ENCODE assay signal across 28 cellular contexts in the genomic region with DNA sequence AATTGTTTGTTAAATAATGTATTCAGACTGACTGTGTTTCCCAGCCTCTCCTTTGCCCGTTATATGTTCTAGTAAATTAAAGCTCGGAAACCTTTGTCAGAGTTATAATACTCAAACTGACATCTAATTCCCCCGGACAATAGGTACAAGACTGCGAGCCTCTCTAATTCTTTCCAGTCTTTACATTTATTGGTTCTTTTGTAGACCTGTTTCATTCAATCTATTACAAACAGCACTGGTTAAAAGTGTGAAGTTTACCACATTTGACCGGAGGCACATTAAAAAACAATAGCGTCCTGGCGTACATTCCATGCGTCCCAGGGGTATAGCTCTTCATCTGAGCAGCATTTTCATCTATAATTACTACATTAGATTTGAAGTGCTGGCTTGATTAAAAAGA. TPM values are rescaled to one million over a fixed set of nuclear protein-coding genes. Genes with fewer than 3 reads are reported as not detected.
DNase-seq lines count a peak whose midpoint lies in the region; ATAC-seq and TF ChIP-seq lines count a peak whose summit lies in the region.
"Had no signal": no experiment of that assay in that cellular context is flagged by ENCODE, and none has a peak within 500 bp of the region (broad histone marks: within the 10 kb centered on the region; RNA-seq: fewer than 3 reads in every experiment).

No MANE protein-coding gene starts in this region.

- H3K23ac ChIP-seq in mesenchymal stem cell (ENCODE audit: low read length in 2 of 2): no peak overlapping the region

- no peak overlapping the region for H2AFZ ChIP-seq in mammary epithelial cell (ENCODE audit: low read depth, low read length)
- H2AFZ ChIP-seq in mesenchymal stem cell (ENCODE audit: low read depth, low read length): no peak overlapping the region
- no peak overlapping the region for H2AFZ ChIP-seq in smooth muscle cell (ENCODE audit: low read depth)
- H2AFZ ChIP-seq: GM23248 had no signal

- H3K36me3 Mint-ChIP-seq in MCF 10A (ENCODE audit: insufficient read depth, unreplicated experiment): peaks cover 4% of the 10 kb centered on the region
- no peaks in the 10 kb centered on the region for H3K36me3 Mint-ChIP-seq in activated CD4-positive, alpha-beta T cell treated with anti-CD3 and anti-CD28 coated beads for 36 hours (ENCODE audit: low read depth)

- BruUV-seq in MCF 10A (replicated peaks; lab: Mats Ljungman, UMichigan): no TSS peak
- BruUV-seq in mammary epithelial cell (replicated peaks; lab: Mats Ljungman, UMichigan): no TSS peak

- peak overlapping the region; percentile 35 for H3K27ac Mint-ChIP-seq in MCF 10A (ENCODE audit: low read depth, unreplicated experiment)
- no peak overlapping the region for H3K27ac Mint-ChIP-seq in activated CD4-positive, alpha-beta T cell treated with anti-CD3 and anti-CD28 coated beads for 36 hours
- H3K27ac Mint-ChIP-seq: CD4-positive, alpha-beta T cell; H9 had no signal

- CTCF ChIA-PET in MCF 10A (lab: Yijun Ruan, JAX): interaction anchor here (0.9 kb wide), 2 partner anchors 15 to 118 kb away, joined by 3 read pairs; no protein-coding TSS in a partner anchor
- CTCF ChIA-PET in mammary epithelial cell (lab: Charles Lee; ENCODE audit: low non-redundant PET): no interaction called here
- CTCF ChIA-PET in activated CD4-positive, alpha-beta T cell treated with anti-CD3 and anti-CD28 coated beads for 36 hours (lab: Charles Lee): interaction anchor here (0.6 kb wide), 1 partner anchor 867 kb away, joined by 3 read pairs; no protein-coding TSS in a partner anchor

- H3K4me2 ChIP-seq in mammary epithelial cell (ENCODE audit: insufficient read depth, low read depth, low read length) (no peak overlapping the region), mesenchymal stem cell (ENCODE audit: low read length, poor library complexity, severe bottlenecking) (no peak overlapping the region), smooth muscle cell (peak overlapping the region; percentile 65)
- H3K4me2 ChIP-seq: BLaER1 had no signal

- no peaks in the 10 kb centered on the region for H3K36me3 ChIP-seq in mammary epithelial cell (ENCODE audit: insufficient read depth, low read length)
- no peaks in the 10 kb centered on the region for H3K36me3 ChIP-seq in RWPE2 (ENCODE audit: low read depth)
- H3K36me3 ChIP-seq in mesenchymal stem cell (ENCODE audit: control insufficient read depth in 1 of 2, insufficient read depth in 2 of 2, low read depth in 1 of 2, low read length in 2 of 2): peaks cover 0 to under 1% of the 10 kb centered on the region in 2 experiments
- no peaks in the 10 kb centered on the region for H3K36me3 ChIP-seq in smooth muscle cell (ENCODE audit: low read depth)
- H3K36me3 ChIP-seq: BLaER1, Peyer's patch, SJCRH30 had no signal

- intact Hi-C loops in MCF 10A (cut with micrococcal nuclease): no loop called here
- intact Hi-C loops in mammary epithelial cell (cut with micrococcal nuclease): loop anchor here (5.0 kb wide), 1 partner anchor 51 kb away; no protein-coding TSS in a partner anchor
- intact Hi-C loops in activated CD4-positive, alpha-beta T cell treated with anti-CD3 and anti-CD28 coated beads for 36 hours (cut with DNase I, micrococcal nuclease): no loop called here

- no peak overlapping the region for H3K18ac ChIP-seq in mesenchymal stem cell (ENCODE audit: low read depth in 1 of 2, low read length in 2 of 2)

- DNase-seq in MCF 10A (ENCODE audit: unreplicated experiment): no peak
- no peak for DNase-seq in mammary epithelial cell
- no peak for DNase-seq in RWPE2 (ENCODE audit: low spot score)
- no peak for DNase-seq in mesenchymal stem cell
- no peak for DNase-seq in smooth muscle cell (lab: John Stamatoyannopoulos, UW; ENCODE audit: unreplicated experiment)
- DNase-seq in foreskin fibroblast: no peak
- DNase-seq in activated CD4-positive, alpha-beta T cell treated with anti-CD3 and anti-CD28 coated beads for 36 hours: no peak
- DNase-seq in DMS79 treated with DMSO at 0.1 percent for 48 hours (lab: John Stamatoyannopoulos, UW): no peak
- DNase-seq: ACHN; Caco-2; CD4-positive, alpha-beta T cell; DMS 273 treated with DMSO at 0.1 percent for 48 hours; DND-41; GM23248; H9; KG1; NCI-H146; NCI-H2029 treated with DMSO at 0.1 percent for 48 hours; NCI-H510A; NCI-H82; Peyer's patch; T-helper 1 cell had no signal

- no peak overlapping the region for H3K4me3 Mint-ChIP-seq in MCF 10A (ENCODE audit: unreplicated experiment)
- no peak overlapping the region for H3K4me3 Mint-ChIP-seq in activated CD4-positive, alpha-beta T cell treated with anti-CD3 and anti-CD28 coated beads for 36 hours
- H3K4me3 Mint-ChIP-seq: CD4-positive, alpha-beta T cell; H9 had no signal

- H3K79me2 ChIP-seq in mammary epithelial cell (ENCODE audit: insufficient read depth, low read length) (peaks cover 75% of the 10 kb centered on the region), smooth muscle cell (ENCODE audit: low read depth) (peaks cover 44% of the 10 kb centered on the region)

- H3K27me3 ChIP-seq in mammary epithelial cell (ENCODE audit: insufficient read depth, low read length) (no peaks in the 10 kb centered on the region), RWPE2 (ENCODE audit: insufficient read depth, poor library complexity, severe bottlenecking) (no peaks in the 10 kb centered on the region), mesenchymal stem cell (ENCODE audit: control insufficient read depth in 1 of 2, insufficient read depth in 1 of 2, low read length in 2 of 2) (no peaks in the 10 kb centered on the region), smooth muscle cell (ENCODE audit: low read depth) (no peaks in the 10 kb centered on the region)
- H3K27me3 ChIP-seq: BLaER1, Peyer's patch, SJCRH30 had no signal

- no peak overlapping the region for H4K91ac ChIP-seq in mesenchymal stem cell (ENCODE audit: low read length)

- TF ChIP-seq CTCF in MCF 10A (IDR thresholded peaks at IDR 0.05; ENCODE audit: unreplicated experiment) (no peak), mammary epithelial cell (conservative IDR thresholded peaks at IDR 0.05 in 1 of 2, IDR thresholded peaks at IDR 0.05 in 1 of 2; ENCODE audit: extremely low read depth in 1 of 2, insufficient read depth in 1 of 2, low read depth in 1 of 2, low read length in 2 of 2) (no peak), RWPE2 (IDR thresholded peaks at IDR 0.05; ENCODE audit: poor library complexity, severe bottlenecking) (no peak), smooth muscle cell (IDR thresholded peaks at IDR 0.05; ENCODE audit: borderline replicate concordance, insufficient read depth, poor library complexity, severe bottlenecking) (no peak), foreskin fibroblast (IDR thresholded peaks at IDR 0.05; ENCODE audit: low read depth, low read length) (no peak)

- H3K4ac ChIP-seq in mesenchymal stem cell (ENCODE audit: low read depth in 1 of 2, low read length in 2 of 2): no peak overlapping the region

- no peak overlapping the region for H4K8ac ChIP-seq in mesenchymal stem cell (ENCODE audit: low read length)

- no peaks in the 10 kb centered on the region for H4K20me1 ChIP-seq in mammary epithelial cell (ENCODE audit: insufficient read depth, low read length)
- H4K20me1 ChIP-seq in smooth muscle cell (ENCODE audit: low read depth): no peaks in the 10 kb centered on the region
- H4K20me1 ChIP-seq: BLaER1 had no signal

- in situ Hi-C loops in mammary epithelial cell (cut with MboI; ENCODE audit: low sequenced_read_pairs in 2 of 2): no loop called here

- peaks cover 37% of the 10 kb centered on the region for H3K4me1 ChIP-seq in mammary epithelial cell (ENCODE audit: insufficient read depth, low read length)
- peaks cover 30% of the 10 kb centered on the region for H3K4me1 ChIP-seq in RWPE2 (ENCODE audit: insufficient read depth, poor library complexity, severe bottlenecking)
- H3K4me1 ChIP-seq in mesenchymal stem cell (ENCODE audit: control insufficient read depth, insufficient read depth, low read depth, low read length): peaks cover 7% of the 10 kb centered on the region
- H3K4me1 ChIP-seq in smooth muscle cell (ENCODE audit: low read depth): peaks cover 61% of the 10 kb centered on the region
- H3K4me1 ChIP-seq: BLaER1, Peyer's patch had no signal

- no peak overlapping the region for H2BK5ac ChIP-seq in mesenchymal stem cell (ENCODE audit: low read depth, low read length, poor library complexity, severe bottlenecking)

- no peak overlapping the region for H2BK15ac ChIP-seq in mesenchymal stem cell (ENCODE audit: low read depth, poor library complexity, severe bottlenecking)

- H3K9ac ChIP-seq in mammary epithelial cell (ENCODE audit: insufficient read depth, low read length): no peak overlapping the region
- no peak overlapping the region for H3K9ac ChIP-seq in mesenchymal stem cell (ENCODE audit: low read length)
- no peak overlapping the region for H3K9ac ChIP-seq in smooth muscle cell (ENCODE audit: low read depth)
- H3K9ac ChIP-seq: BLaER1, GM23248 had no signal

- dilution Hi-C loops in mammary epithelial cell (cut with HindIII; ENCODE audit: low sequenced_read_pairs): loop anchor here (5.0 kb wide), 1 partner anchor 46 kb away; no protein-coding TSS in a partner anchor

- POLR2A ChIA-PET in MCF 10A (lab: Yijun Ruan, JAX): interaction anchor here (0.9 to 2.9 kb wide), 9 partner anchors 14 to 256 kb away, joined by 3 to 26 read pairs (median 4); no protein-coding TSS in a partner anchor
- POLR2A ChIA-PET in activated CD4-positive, alpha-beta T cell treated with anti-CD3 and anti-CD28 coated beads for 36 hours (lab: Charles Lee): no interaction called here

- no peak overlapping the region for H2BK12ac ChIP-seq in mesenchymal stem cell (ENCODE audit: low read length in 2 of 2)

- peaks cover 32% of the 10 kb centered on the region for H3K79me1 ChIP-seq in mesenchymal stem cell (replicated peaks; ENCODE audit: low read length, poor library complexity, severe bottlenecking)

- H2BK120ac ChIP-seq in mesenchymal stem cell (ENCODE audit: low read depth, low read length): no peak overlapping the region

- H3K14ac ChIP-seq in mesenchymal stem cell (ENCODE audit: low read length in 2 of 2): no peak overlapping the region

- peaks cover 19% of the 10 kb centered on the region for H3F3A ChIP-seq in smooth muscle cell (ENCODE audit: low read depth)

- H3K9me3 Mint-ChIP-seq in MCF 10A (ENCODE audit: unreplicated experiment): no peaks in the 10 kb centered on the region
- no peaks in the 10 kb centered on the region for H3K9me3 Mint-ChIP-seq in activated CD4-positive, alpha-beta T cell treated with anti-CD3 and anti-CD28 coated beads for 36 hours (ENCODE audit: low read depth)
- H3K9me3 Mint-ChIP-seq: CD4-positive, alpha-beta T cell; H9 had no signal

- H3K4me3 ChIP-seq in mammary epithelial cell (replicated peaks in 1 of 3; ENCODE audit: insufficient read depth in 1 of 3, low read depth in 2 of 3, low read length in 3 of 3): no peak overlapping the region
- no peak overlapping the region for H3K4me3 ChIP-seq in RWPE2 (ENCODE audit: severe bottlenecking)
- no peak overlapping the region for H3K4me3 ChIP-seq in mesenchymal stem cell (ENCODE audit: insufficient read depth in 1 of 2, low read depth in 1 of 2, low read length in 2 of 2)
- H3K4me3 ChIP-seq in smooth muscle cell: no peak overlapping the region
- H3K4me3 ChIP-seq in foreskin fibroblast (ENCODE audit: low read depth in 1 of 2, low read length in 2 of 2): no peak overlapping the region
- H3K4me3 ChIP-seq: BLaER1, GM12878, GM23248, Peyer's patch, SJCRH30 had no signal

- peaks cover 28% of the 10 kb centered on the region for H3K4me1 Mint-ChIP-seq in MCF 10A (ENCODE audit: insufficient read depth, unreplicated experiment)
- H3K4me1 Mint-ChIP-seq in activated CD4-positive, alpha-beta T cell treated with anti-CD3 and anti-CD28 coated beads for 36 hours: no peaks in the 10 kb centered on the region

- H2AK5ac ChIP-seq in mesenchymal stem cell (ENCODE audit: low read length, severe bottlenecking): peak overlapping the region; percentile 69

- WGBS in mammary epithelial cell (ENCODE audit: low coverage, missing lambda C conversion rate): 97% methylated on average over 8 of the region's 8 CpGs
- WGBS in mesenchymal stem cell: 93% methylated on average over 6 of the region's 8 CpGs
- WGBS in smooth muscle cell (ENCODE audit: low lambda C conversion rate): 89% methylated on average over 8 of the region's 8 CpGs

- ATAC-seq in RWPE2 (ENCODE audit: low read depth): no peak
- ATAC-seq in activated CD4-positive, alpha-beta T cell treated with anti-CD3 and anti-CD28 coated beads for 36 hours: no peak
- ATAC-seq: GM12878, HepG2 had no signal

- no peaks in the 10 kb centered on the region for H3K27me3 Mint-ChIP-seq in MCF 10A (ENCODE audit: insufficient read depth, unreplicated experiment)
- no peaks in the 10 kb centered on the region for H3K27me3 Mint-ChIP-seq in activated CD4-positive, alpha-beta T cell treated with anti-CD3 and anti-CD28 coated beads for 36 hours
- H3K27me3 Mint-ChIP-seq: CD4-positive, alpha-beta T cell had no signal

- no peaks in the 10 kb centered on the region for H3K9me3 ChIP-seq in mammary epithelial cell (replicated peaks; ENCODE audit: insufficient read depth, low read length)
- no peaks in the 10 kb centered on the region for H3K9me3 ChIP-seq in RWPE2 (ENCODE audit: severe bottlenecking)
- no peaks in the 10 kb centered on the region for H3K9me3 ChIP-seq in mesenchymal stem cell (ENCODE audit: control insufficient read depth, low read length)
- no peaks in the 10 kb centered on the region for H3K9me3 ChIP-seq in smooth muscle cell (replicated peaks; ENCODE audit: low read depth)
- H3K9me3 ChIP-seq: Caco-2, Peyer's patch, SJCRH30 had no signal

- H3K27ac ChIP-seq in mammary epithelial cell (ENCODE audit: insufficient read depth, low read depth, low read length): no peak overlapping the region
- peak overlapping the region; percentile 10 for H3K27ac ChIP-seq in RWPE2 (ENCODE audit: poor library complexity, severe bottlenecking)
- peak overlapping the region; percentile 51 for H3K27ac ChIP-seq in mesenchymal stem cell (ENCODE audit: low read length, poor library complexity, severe bottlenecking)
- peak overlapping the region; percentile 87 for H3K27ac ChIP-seq in smooth muscle cell (ENCODE audit: low read depth)
- H3K27ac ChIP-seq: BLaER1, GM23248, HL-60, Peyer's patch, SJCRH30 had no signal

RNA-seq across cellular contexts. Expression of a gene that starts 49.9 kb away (rescaled TPM):
- total RNA-seq in MCF 10A (2022) (34.1 and 44.4 TPM in 2 replicates), mammary epithelial cell (10 to 100 TPM; 43.2 to 54.9 TPM), smooth muscle cell (295 and 299 TPM in 2 replicates)
- polyA plus RNA-seq in mammary epithelial cell (24.5 TPM), smooth muscle cell (46.6 and 46.9 TPM in 2 replicates)
- polyA minus RNA-seq in mammary epithelial cell: 104 TPM
- polyA plus RNA-seq in mesenchymal stem cell (2013, experiment 1 of 2): 0.22 TPM
- polyA plus RNA-seq in mesenchymal stem cell (2013, experiment 2 of 2): 0.30 TPM
- total RNA-seq in activated CD4-positive, alpha-beta T cell treated with anti-CD3 and anti-CD28 coated beads for 36 hours: not detected
- total RNA-seq: CD4-positive, alpha-beta T cell; OCI-LY7 had no signal
- polyA plus RNA-seq: HepG2 had no signal

Comparison
In these comparisons a context has a peak if more than half of its experiments do, and no peak if none do; other contexts are left out.
1. RNA of a gene that starts 49.9 kb away (total RNA-seq): 295 to 299 TPM in smooth muscle cell, 43.2 to 54.9 TPM in mammary epithelial cell and 34.1 to 44.4 TPM in MCF 10A; not detected in activated CD4-positive, alpha-beta T cell treated with anti-CD3 and anti-CD28 coated beads for 36 hours; every median in the first group is over 10 times any median in the second.